In the genomic region with DNA sequence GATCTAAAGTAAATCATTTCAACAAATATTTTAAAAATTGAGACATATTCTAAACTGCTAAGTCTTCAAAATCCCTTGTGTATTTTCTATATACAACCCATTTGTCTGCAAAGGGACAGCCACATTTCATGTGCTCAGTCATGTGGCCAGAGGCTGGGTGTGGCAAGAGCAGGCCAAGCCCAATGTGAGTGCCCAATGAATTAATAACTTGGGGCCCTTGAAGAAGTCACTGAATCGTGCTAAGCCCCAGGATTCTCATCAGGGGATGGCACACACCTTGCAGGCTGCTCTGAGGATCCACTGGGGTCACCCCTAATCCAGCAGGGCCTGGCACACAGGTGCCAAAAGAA, we compare ENCODE assay signal across 21 cellular contexts.
"Had no signal": no experiment of that assay in that cellular context is flagged by ENCODE, and none has a peak within 500 bp of the region (broad histone marks: within the 10 kb centered on the region; RNA-seq: fewer than 3 reads in every experiment).

No MANE protein-coding gene starts in this region.

- H3K36me3 Mint-ChIP-seq: activated naive CD8-positive, alpha-beta T cell treated with anti-CD3 and anti-CD28 coated beads, Interleukin-2, amount 10 ng/mL, durations not matched to agents 7 days and 5 days; memory B cell; naive B cell; stimulated activated memory B cell treated with anti-CD40 and anti-IgM and Interleukin-4, amounts not matched to agents 10 μg/mL and 1 μg/mL and 100 μg/mL, for 72 hours; WTC11 had no signal

- DNase-seq: activated CD4-positive, alpha-beta T cell treated with anti-CD3 and anti-CD28 coated beads for 4 hours; activated CD4-positive, alpha-beta T cell treated with anti-CD3 and anti-CD28 coated beads, Interleukin-2, amount 50 U/mL, for 48 hours; activated effector memory CD4-positive, alpha-beta T cell treated with Interleukin-2 at 50 U/mL for 16 hours; activated naive CD4-positive, alpha-beta T cell treated with anti-CD3 and anti-CD28 coated beads for 36 hours; activated naive CD8-positive, alpha-beta T cell treated with anti-CD3 and anti-CD28 coated beads, Interleukin-2, amount 10 ng/mL, durations not matched to agents 7 days and 5 days; activated T-cell treated with anti-CD3 and anti-CD28 coated beads, Interleukin-2, amount 50 U/mL, for 72 hours; amniotic stem cell; foreskin fibroblast; hippocampal formation; left cardiac atrium; naive B cell; nucleus accumbens; stimulated activated CD4-positive, alpha-beta T cell treated with anti-CD3 and anti-CD28 coated beads, Interleukin-15, amount 100 ng/mL, for 24 hours; stomach; T-helper 1 cell; T-helper 9 cell; transverse colon had no signal

- ATAC-seq: activated T-cell treated with anti-CD3 and anti-CD28 coated beads, Interleukin-2, amount 50 U/mL, for 72 hours; left cardiac atrium; sciatic nerve; stimulated activated memory B cell treated with anti-CD40 and anti-IgM and Interleukin-4, amounts not matched to agents 10 μg/mL and 1 μg/mL and 100 μg/mL, for 72 hours; WTC11 had no signal

- H3K9me3 Mint-ChIP-seq: activated naive CD4-positive, alpha-beta T cell treated with anti-CD3 and anti-CD28 coated beads for 36 hours; activated naive CD8-positive, alpha-beta T cell treated with anti-CD3 and anti-CD28 coated beads, Interleukin-2, amount 10 ng/mL, durations not matched to agents 7 days and 5 days; activated T-cell treated with anti-CD3 and anti-CD28 coated beads, Interleukin-2, amount 50 U/mL, for 72 hours; naive B cell; stimulated activated memory B cell treated with anti-CD40 and anti-IgM and Interleukin-4, amounts not matched to agents 10 μg/mL and 1 μg/mL and 100 μg/mL, for 72 hours; WTC11 had no signal

- H3K4me1 Mint-ChIP-seq: activated naive CD8-positive, alpha-beta T cell treated with anti-CD3 and anti-CD28 coated beads, Interleukin-2, amount 10 ng/mL, durations not matched to agents 7 days and 5 days; memory B cell; naive B cell; stimulated activated memory B cell treated with anti-CD40 and anti-IgM and Interleukin-4, amounts not matched to agents 10 μg/mL and 1 μg/mL and 100 μg/mL, for 72 hours had no signal

- H3K4me3 Mint-ChIP-seq: activated naive CD4-positive, alpha-beta T cell treated with anti-CD3 and anti-CD28 coated beads for 36 hours; activated naive CD8-positive, alpha-beta T cell treated with anti-CD3 and anti-CD28 coated beads, Interleukin-2, amount 10 ng/mL, durations not matched to agents 7 days and 5 days; activated T-cell treated with anti-CD3 and anti-CD28 coated beads, Interleukin-2, amount 50 U/mL, for 72 hours; memory B cell; naive B cell; stimulated activated memory B cell treated with anti-CD40 and anti-IgM and Interleukin-4, amounts not matched to agents 10 μg/mL and 1 μg/mL and 100 μg/mL, for 72 hours; WTC11 had no signal

- H3K27ac Mint-ChIP-seq: activated naive CD4-positive, alpha-beta T cell treated with anti-CD3 and anti-CD28 coated beads for 36 hours; activated naive CD8-positive, alpha-beta T cell treated with anti-CD3 and anti-CD28 coated beads, Interleukin-2, amount 10 ng/mL, durations not matched to agents 7 days and 5 days; activated T-cell treated with anti-CD3 and anti-CD28 coated beads, Interleukin-2, amount 50 U/mL, for 72 hours; memory B cell; naive B cell; stimulated activated memory B cell treated with anti-CD40 and anti-IgM and Interleukin-4, amounts not matched to agents 10 μg/mL and 1 μg/mL and 100 μg/mL, for 72 hours; WTC11 had no signal
